Comparison of ENCODE assay signal across 14 cellular contexts in the genomic region with DNA sequence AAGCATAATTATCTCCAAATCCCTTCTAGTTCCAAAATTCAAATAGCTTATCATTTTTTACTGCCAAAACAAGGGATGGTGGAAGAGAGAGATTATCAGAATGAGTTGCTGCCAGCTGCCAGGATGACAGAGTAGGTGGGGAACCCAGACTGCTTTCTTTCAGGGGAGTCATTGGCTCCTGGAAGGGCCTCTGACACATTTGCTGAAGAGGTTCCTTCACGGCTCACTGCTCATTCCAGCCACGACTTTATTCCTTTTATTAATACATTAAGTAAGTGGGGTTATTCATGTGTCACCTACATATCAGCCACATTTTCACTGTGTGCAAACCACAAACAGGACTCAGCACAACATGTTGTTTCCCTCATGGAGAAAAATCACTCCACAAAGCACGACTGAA. TPM values are rescaled to one million over a fixed set of nuclear protein-coding genes. Genes with fewer than 3 reads are reported as not detected.
A peak's percentile ranks its signal among the peaks of the same experiment; 100 is the strongest.
DNase-seq lines count a peak whose midpoint lies in the region; ATAC-seq lines count a peak whose summit lies in the region.
"Had no signal": no experiment of that assay in that cellular context is flagged by ENCODE, and none has a peak within 500 bp of the region (broad histone marks: within the 10 kb centered on the region; RNA-seq: fewer than 3 reads in every experiment).

No MANE protein-coding gene starts in this region.

- no peak overlapping the region for H3K4me3 Mint-ChIP-seq in activated naive CD8-positive, alpha-beta T cell treated with anti-CD3 and anti-CD28 coated beads, Interleukin-2, amount 50 U/mL, for 24 hours
- no peak overlapping the region for H3K4me3 Mint-ChIP-seq in activated naive CD8-positive, alpha-beta T cell treated with anti-CD3 and anti-CD28 coated beads for 36 hours
- H3K4me3 Mint-ChIP-seq: naive B cell had no signal

- no peaks in the 10 kb centered on the region for H3K9me3 Mint-ChIP-seq in activated naive CD8-positive, alpha-beta T cell treated with anti-CD3 and anti-CD28 coated beads, Interleukin-2, amount 50 U/mL, for 24 hours
- H3K9me3 Mint-ChIP-seq in activated naive CD8-positive, alpha-beta T cell treated with anti-CD3 and anti-CD28 coated beads for 36 hours: no peaks in the 10 kb centered on the region
- H3K9me3 Mint-ChIP-seq: naive B cell had no signal

- no peak overlapping the region for H3K27ac Mint-ChIP-seq in activated naive CD8-positive, alpha-beta T cell treated with anti-CD3 and anti-CD28 coated beads, Interleukin-2, amount 50 U/mL, for 24 hours
- no peak overlapping the region for H3K27ac Mint-ChIP-seq in activated naive CD8-positive, alpha-beta T cell treated with anti-CD3 and anti-CD28 coated beads for 36 hours
- H3K27ac Mint-ChIP-seq: naive B cell had no signal

- no peak for DNase-seq in activated naive CD8-positive, alpha-beta T cell treated with anti-CD3 and anti-CD28 coated beads, Interleukin-2, amount 50 U/mL, for 24 hours
- no peak for DNase-seq in activated naive CD8-positive, alpha-beta T cell treated with anti-CD3 and anti-CD28 coated beads for 36 hours
- DNase-seq in OCI-M1 (lab: John Stamatoyannopoulos, UW) (peak; percentile 35), putamen (ENCODE audit: low spot score) (no peak), NCI-H2227 (lab: John Stamatoyannopoulos, UW; ENCODE audit: unreplicated experiment) (no peak), C1 segment of cervical spinal cord (lab: John Stamatoyannopoulos, UW) (no peak), NAMALWA (ENCODE audit: low spot score) (no peak)
- DNase-seq: caudate nucleus, naive B cell, NCI-H187 treated with DMSO at 0.1 percent for 48 hours, SHP77 treated with DMSO at 0.1 percent for 48 hours had no signal

- H3K36me3 Mint-ChIP-seq in activated naive CD8-positive, alpha-beta T cell treated with anti-CD3 and anti-CD28 coated beads, Interleukin-2, amount 50 U/mL, for 24 hours (ENCODE audit: low read depth): no peaks in the 10 kb centered on the region
- no peaks in the 10 kb centered on the region for H3K36me3 Mint-ChIP-seq in activated naive CD8-positive, alpha-beta T cell treated with anti-CD3 and anti-CD28 coated beads for 36 hours
- H3K36me3 Mint-ChIP-seq: naive B cell had no signal

- ATAC-seq in activated naive CD8-positive, alpha-beta T cell treated with anti-CD3 and anti-CD28 coated beads, Interleukin-2, amount 50 U/mL, for 24 hours: peak; percentile 7
- peak; percentile 90 for ATAC-seq in HG02884 (IDR thresholded peaks at IDR 0.05; ENCODE audit: unreplicated experiment)
- ATAC-seq: activated CD4-positive, CD25-positive, alpha-beta regulatory T cell treated with anti-CD3 and anti-CD28 coated beads, Interleukin-2, amount 50 U/mL, for 24 hours; esophagus mucosa had no signal

- peaks cover 4% of the 10 kb centered on the region for H3K27me3 Mint-ChIP-seq in activated naive CD8-positive, alpha-beta T cell treated with anti-CD3 and anti-CD28 coated beads, Interleukin-2, amount 50 U/mL, for 24 hours
- H3K27me3 Mint-ChIP-seq in activated naive CD8-positive, alpha-beta T cell treated with anti-CD3 and anti-CD28 coated beads for 36 hours: peaks cover 25% of the 10 kb centered on the region

- H3K4me1 Mint-ChIP-seq in activated naive CD8-positive, alpha-beta T cell treated with anti-CD3 and anti-CD28 coated beads, Interleukin-2, amount 50 U/mL, for 24 hours: no peaks in the 10 kb centered on the region
- no peaks in the 10 kb centered on the region for H3K4me1 Mint-ChIP-seq in activated naive CD8-positive, alpha-beta T cell treated with anti-CD3 and anti-CD28 coated beads for 36 hours
- H3K4me1 Mint-ChIP-seq: naive B cell had no signal

RNA-seq across cellular contexts. Expression of a gene that starts 12.7 kb away (rescaled TPM):
- not detected for total RNA-seq in activated naive CD8-positive, alpha-beta T cell treated with anti-CD3 and anti-CD28 coated beads for 36 hours
- total RNA-seq: esophagus mucosa had no signal

RNA-seq across cellular contexts. Expression of a gene that starts 23.5 kb away (rescaled TPM):
- 10 to 100 TPM; 96.1 to 97.4 TPM for total RNA-seq in activated naive CD8-positive, alpha-beta T cell treated with anti-CD3 and anti-CD28 coated beads for 36 hours

RNA-seq across cellular contexts. Expression of a gene that starts 46.1 kb away (rescaled TPM):
- total RNA-seq in activated naive CD8-positive, alpha-beta T cell treated with anti-CD3 and anti-CD28 coated beads for 36 hours: 100 to 1,000 TPM; 127 to 128 TPM
